Comparison of ENCODE assay signal across 20 cellular contexts in the genomic region with DNA sequence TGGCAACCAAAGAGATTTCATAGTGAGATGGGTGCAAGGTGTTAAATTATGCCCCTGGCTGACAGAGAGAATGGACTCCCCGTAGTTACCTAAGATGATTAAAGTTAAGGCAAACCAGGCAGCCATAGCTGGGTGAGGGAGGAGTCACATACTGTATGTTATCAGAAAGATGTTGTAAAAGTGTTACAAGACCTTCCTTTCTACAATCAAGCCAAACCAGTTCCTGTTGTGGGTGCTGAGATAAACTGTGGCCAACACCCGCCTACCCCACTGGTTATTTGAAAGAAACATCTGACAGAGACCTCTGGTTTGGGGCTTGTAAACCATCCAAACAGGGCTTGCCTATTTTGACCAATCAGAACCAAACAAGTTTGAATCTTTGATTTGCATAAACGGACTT.
A peak's percentile ranks its signal among the peaks of the same experiment; 100 is the strongest.
DNase-seq lines count a peak whose midpoint lies in the region; ATAC-seq, FAIRE-seq and TF ChIP-seq lines count a peak whose summit lies in the region.
"Had no signal": no experiment of that assay in that cellular context is flagged by ENCODE, and none has a peak within 500 bp of the region (broad histone marks: within the 10 kb centered on the region; RNA-seq: fewer than 3 reads in every experiment).

No MANE protein-coding gene starts in this region.

- H3K9me1 ChIP-seq in keratinocyte (ENCODE audit: control insufficient read depth, extremely low read depth, insufficient read depth, low read length) = no peaks in the 10 kb centered on the region

- TF ChIP-seq CTCF in bronchial epithelial cell (IDR thresholded peaks at IDR 0.05; ENCODE audit: insufficient read depth, low read length, severe bottlenecking) (no peak), keratinocyte (optimal IDR thresholded peaks at IDR 0.05 in 1 of 3, IDR thresholded peaks at IDR 0.05 in 1 of 3, conservative IDR thresholded peaks at IDR 0.05 in 1 of 3; ENCODE audit: extremely low read depth in 1 of 3, insufficient read depth in 2 of 3, low read length in 3 of 3) (no peak), testis (IDR thresholded peaks at IDR 0.05) (no peak)

- no peak for TF ChIP-seq POLR2A in testis (IDR thresholded peaks at IDR 0.05)

- H3K27ac ChIP-seq in keratinocyte (ENCODE audit: control insufficient read depth, insufficient read depth, low read length) = no peak overlapping the region
- H3K27ac ChIP-seq in testis = no peak overlapping the region
- no peak overlapping the region for H3K27ac ChIP-seq in right cardiac atrium (ENCODE audit: low read length)
- H3K27ac ChIP-seq: BLaER1, HL-60 had no signal

- no peaks in the 10 kb centered on the region for H3K36me3 ChIP-seq in bronchial epithelial cell (ENCODE audit: control insufficient read depth, insufficient read depth, low read length)
- no peaks in the 10 kb centered on the region for H3K36me3 ChIP-seq in keratinocyte (ENCODE audit: control insufficient read depth in 2 of 2, extremely low read depth in 1 of 2, insufficient read depth in 2 of 2, low read length in 2 of 2)
- no peaks in the 10 kb centered on the region for H3K36me3 ChIP-seq in testis (ENCODE audit: low read depth, missing control alignments)
- H3K36me3 ChIP-seq: BLaER1, HAP-1 had no signal

- H3K4me2 ChIP-seq in keratinocyte (ENCODE audit: control insufficient read depth, extremely low read depth, insufficient read depth, low read depth, low read length) = no peak overlapping the region
- H3K4me2 ChIP-seq: BLaER1, SK-N-SH had no signal

- no peak for ATAC-seq in right cardiac atrium
- ATAC-seq: CD8-positive, alpha-beta T cell had no signal

- WGBS in testis, 2 donors = 58 to 62% methylated on average over 3 of the region's 3 CpGs
- 77% methylated on average over 3 of the region's 3 CpGs for WGBS in right cardiac atrium

- no peak overlapping the region for H3K9ac ChIP-seq in keratinocyte (ENCODE audit: control insufficient read depth, extremely low read depth, insufficient read depth, low read length)
- H3K9ac ChIP-seq: BLaER1, SK-N-SH had no signal

- H3K79me2 ChIP-seq in keratinocyte (ENCODE audit: control insufficient read depth, insufficient read depth, low read length) = no peaks in the 10 kb centered on the region

- H3K4me3 ChIP-seq in bronchial epithelial cell (ENCODE audit: low read depth, low read length) (no peak overlapping the region), keratinocyte (ENCODE audit: control insufficient read depth in 2 of 3, extremely low read depth in 1 of 3, insufficient read depth in 2 of 3, low read depth in 1 of 3, low read length in 3 of 3) (no peak overlapping the region), testis (no peak overlapping the region), right cardiac atrium (ENCODE audit: low read length) (no peak overlapping the region)
- H3K4me3 ChIP-seq: BLaER1, HAP-1 had no signal

- H3K9me3 ChIP-seq in keratinocyte (ENCODE audit: control insufficient read depth, low read depth, low read length) (no peaks in the 10 kb centered on the region), testis (no peaks in the 10 kb centered on the region), right cardiac atrium (ENCODE audit: control insufficient read depth, low read length) (no peaks in the 10 kb centered on the region)
- H3K9me3 ChIP-seq: BLaER1, HAP-1, SK-N-SH had no signal

- DNase-seq in CMK (ENCODE audit: low read depth) (peak; percentile 36), NCI-H69 (lab: John Stamatoyannopoulos, UW) (peak; percentile 46), bronchial epithelial cell (ENCODE audit: low read depth) (peak; percentile 2), keratinocyte (ENCODE audit: low read depth, low spot score) (no peak), posterior cingulate gyrus (no peak), testis (no peak), right cardiac atrium (no peak), NCI-H2171 treated with DMSO at 0.1 percent for 48 hours (lab: John Stamatoyannopoulos, UW) (no peak)
- DNase-seq: CD8-positive, alpha-beta T cell; DMS 273 treated with DMSO at 0.1 percent for 48 hours; NCI-H1436; NCI-H2029; NCI-H524; SHP77; SK-N-SH had no signal

- H4K20me1 ChIP-seq in keratinocyte (ENCODE audit: control insufficient read depth, extremely low read depth, insufficient read depth, low read length) = no peaks in the 10 kb centered on the region
- H4K20me1 ChIP-seq: BLaER1 had no signal

- intact Hi-C loops in posterior cingulate gyrus (cut with DNase I) (no loop called here), testis (cut with DNase I; ENCODE audit: low total_unique reads) (no loop called here), right cardiac atrium (cut with DNase I) (no loop called here)

- dilution Hi-C loops in keratinocyte (cut with MboI; ENCODE audit: extremely low pct_ligation_motif_present, low sequenced_read_pairs) = no loop called here

- H3K4me1 ChIP-seq in keratinocyte (ENCODE audit: control insufficient read depth, extremely low read depth, insufficient read depth, low read length) = peaks cover 4% of the 10 kb centered on the region
- no peaks in the 10 kb centered on the region for H3K4me1 ChIP-seq in testis
- no peaks in the 10 kb centered on the region for H3K4me1 ChIP-seq in right cardiac atrium (ENCODE audit: control insufficient read depth, insufficient read depth, low read length)
- H3K4me1 ChIP-seq: BLaER1, HAP-1 had no signal

- no peak for FAIRE-seq in bronchial epithelial cell (lab: Jason Lieb, UNC)
- FAIRE-seq in keratinocyte (lab: Jason Lieb, UNC) = peak; percentile 13
- FAIRE-seq: GM19239, HTR-8/SVneo had no signal

- H2AFZ ChIP-seq in keratinocyte (ENCODE audit: control insufficient read depth, low read length) = peak overlapping the region; percentile 42

- H3K27me3 ChIP-seq in bronchial epithelial cell (ENCODE audit: control insufficient read depth, insufficient read depth, low read length) (no peaks in the 10 kb centered on the region), keratinocyte (ENCODE audit: control insufficient read depth, extremely low read depth, insufficient read depth, low read length) (no peaks in the 10 kb centered on the region), testis (no peaks in the 10 kb centered on the region), right cardiac atrium (ENCODE audit: control insufficient read depth, insufficient read depth) (no peaks in the 10 kb centered on the region)
- H3K27me3 ChIP-seq: BLaER1 had no signal

Comparison
In these comparisons a context has a peak if more than half of its experiments do, and no peak if none do; other contexts are left out.
1. DNase-seq: peak in CMK (single experiment), NCI-H69 (single experiment) and bronchial epithelial cell (single experiment); none in keratinocyte (single experiment), posterior cingulate gyrus (0 of 10), testis (single experiment), right cardiac atrium (0 of 3) and NCI-H2171 treated with DMSO at 0.1 percent for 48 hours (single experiment).